22 cellular contexts compared by ENCODE assay signal in the genomic region with DNA sequence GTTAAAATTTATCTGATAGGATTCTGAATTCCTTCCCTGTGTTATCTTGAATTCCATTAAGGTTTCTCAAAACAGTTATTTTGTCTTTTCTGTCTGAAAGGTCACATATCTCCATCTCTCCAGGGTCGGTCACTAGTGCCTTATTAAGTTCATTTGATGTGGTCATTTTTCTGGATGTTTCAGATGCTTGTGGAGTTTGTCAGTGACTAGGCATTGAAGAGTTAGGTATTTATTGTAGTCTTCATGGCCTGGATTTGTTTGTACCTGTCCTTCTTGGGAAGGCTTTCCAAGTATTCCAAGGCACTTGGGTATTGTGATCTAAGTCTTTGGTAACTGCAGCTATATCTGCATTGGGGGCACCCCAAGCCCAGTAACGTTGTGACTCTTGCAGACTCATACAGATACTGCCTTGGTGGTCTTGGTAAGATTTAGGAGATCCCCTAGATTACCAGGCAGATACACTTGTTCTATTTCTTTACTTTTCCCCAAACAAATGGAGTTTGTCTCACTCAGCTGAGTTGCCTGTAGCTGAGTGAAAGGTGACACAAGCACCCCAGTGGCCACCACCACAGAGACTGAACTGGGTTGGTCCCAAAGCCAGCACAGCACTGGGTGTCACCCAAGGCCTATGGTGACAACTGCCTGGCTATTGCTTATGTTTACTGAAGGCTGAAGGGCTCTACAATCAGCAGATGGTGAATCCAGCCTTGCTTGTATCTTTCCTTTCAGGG. TPM values are rescaled to one million over a fixed set of nuclear protein-coding genes. Genes with fewer than 3 reads are reported as not detected.
DNase-seq lines count a peak whose midpoint lies in the region; ATAC-seq, FAIRE-seq and TF ChIP-seq lines count a peak whose summit lies in the region.
"Had no signal": no experiment of that assay in that cellular context is flagged by ENCODE, and none has a peak within 500 bp of the region (broad histone marks: within the 10 kb centered on the region; RNA-seq: fewer than 3 reads in every experiment).

No MANE protein-coding gene starts in this region.

- peak in 1 of 2 experiments; percentile 32; a peak in 1 of 4 replicates for TF ChIP-seq EP300 in SK-N-SH (IDR thresholded peaks at IDR 0.05; ENCODE audit: borderline replicate concordance in 1 of 2, low read depth in 1 of 2, low read length in 1 of 2)

- H3K4me2 ChIP-seq in SK-N-SH (no peak overlapping the region), keratinocyte (ENCODE audit: control insufficient read depth, extremely low read depth, insufficient read depth, low read depth, low read length) (peak overlapping the region; percentile 3)

- no peak overlapping the region for H3K4me3 Mint-ChIP-seq in activated T-cell treated with anti-CD3 and anti-CD28 coated beads, Interleukin-2, amount 50 U/mL, for 72 hours
- H3K4me3 Mint-ChIP-seq in stimulated activated naive CD8-positive, alpha-beta T cell treated with anti-CD3 and anti-CD28 coated beads, Interleukin-15, amount 100 ng/mL, for 72 hours = no peak overlapping the region
- H3K4me3 Mint-ChIP-seq: CD4-positive, CD25-positive, alpha-beta regulatory T cell; dendritic cell treated with granulocyte-macrophage colony-stimulating factor and Interleukin-4, amounts not matched to agents 40 ng/mL and 50 ng/mL, for 4 days; type B pancreatic cell had no signal

- no peaks in the 10 kb centered on the region for H3K27me3 ChIP-seq in SK-N-SH (ENCODE audit: insufficient read depth)
- H3K27me3 ChIP-seq in keratinocyte (ENCODE audit: control insufficient read depth, extremely low read depth, insufficient read depth, low read length) = no peaks in the 10 kb centered on the region
- H3K27me3 ChIP-seq: gastroesophageal sphincter, SJSA1 had no signal

- peak; percentile 26 to 27 for DNase-seq in activated T-cell treated with anti-CD3 and anti-CD28 coated beads, Interleukin-2, amount 50 U/mL, for 72 hours
- DNase-seq in activated T-cell treated with anti-CD3 and anti-CD28 coated beads for 4 hours (no peak), SK-N-SH (no peak), keratinocyte (ENCODE audit: low read depth, low spot score) (no peak), NCI-H1694 treated with DMSO at 0.1 percent for 48 hours (lab: John Stamatoyannopoulos, UW) (no peak)
- no peak for DNase-seq in stimulated activated naive CD8-positive, alpha-beta T cell treated with anti-CD3 and anti-CD28 coated beads, Interleukin-15, amount 100 ng/mL, for 72 hours
- DNase-seq: activated CD4-positive, CD25-positive, alpha-beta regulatory T cell treated with anti-CD3 and anti-CD28 coated beads, Interleukin-2, amount 50 U/mL, for 72 hours; CD4-positive, CD25-positive, alpha-beta regulatory T cell; mesenchymal stem cell; NCI-H2081; NCI-H524 treated with DMSO at 0.1 percent for 48 hours; stimulated activated CD4-positive, alpha-beta T cell treated with anti-CD3 and anti-CD28 coated beads, Interleukin-15, amount 100 ng/mL, for 24 hours; stimulated activated naive CD4-positive, alpha-beta T cell treated with Interleukin-2 at 50 U/mL for 16 hours; T-helper 9 cell had no signal

- H3K36me3 ChIP-seq in SK-N-SH (replicated peaks in 1 of 2; ENCODE audit: control insufficient read depth in 1 of 2, insufficient read depth in 2 of 2, low read length in 1 of 2) (no peaks in the 10 kb centered on the region), keratinocyte (ENCODE audit: control insufficient read depth in 2 of 2, extremely low read depth in 1 of 2, insufficient read depth in 2 of 2, low read length in 2 of 2) (no peaks in the 10 kb centered on the region)
- H3K36me3 ChIP-seq: gastroesophageal sphincter, SJSA1 had no signal

- H3K4me3 ChIP-seq in SK-N-SH (ENCODE audit: low read depth in 2 of 2, low read length in 1 of 2) (no peak overlapping the region), keratinocyte (ENCODE audit: control insufficient read depth in 2 of 3, extremely low read depth in 1 of 3, insufficient read depth in 2 of 3, low read depth in 1 of 3, low read length in 3 of 3) (no peak overlapping the region)
- H3K4me3 ChIP-seq: gastroesophageal sphincter, SJSA1 had no signal

- H3K4me1 ChIP-seq in SK-N-SH (ENCODE audit: control insufficient read depth in 1 of 2, insufficient read depth in 2 of 2, low read depth in 1 of 2, low read length in 1 of 2) = no peaks in the 10 kb centered on the region; a peak in 1 of 4 replicates
- peaks cover 32% of the 10 kb centered on the region for H3K4me1 ChIP-seq in keratinocyte (ENCODE audit: control insufficient read depth, extremely low read depth, insufficient read depth, low read length)
- H3K4me1 ChIP-seq: gastroesophageal sphincter had no signal

- H3K9me3 Mint-ChIP-seq in activated T-cell treated with anti-CD3 and anti-CD28 coated beads, Interleukin-2, amount 50 U/mL, for 72 hours = peaks cover 3% of the 10 kb centered on the region in 2 donors
- H3K9me3 Mint-ChIP-seq in stimulated activated naive CD8-positive, alpha-beta T cell treated with anti-CD3 and anti-CD28 coated beads, Interleukin-15, amount 100 ng/mL, for 72 hours = peaks cover 9 to 13% of the 10 kb centered on the region in 2 donors
- H3K9me3 Mint-ChIP-seq: dendritic cell treated with granulocyte-macrophage colony-stimulating factor and Interleukin-4, amounts not matched to agents 40 ng/mL and 50 ng/mL, for 4 days had no signal

- H3K79me2 ChIP-seq in SK-N-SH (ENCODE audit: insufficient read depth) = no peaks in the 10 kb centered on the region
- no peaks in the 10 kb centered on the region for H3K79me2 ChIP-seq in keratinocyte (ENCODE audit: control insufficient read depth, insufficient read depth, low read length)

- H3K36me3 Mint-ChIP-seq in activated T-cell treated with anti-CD3 and anti-CD28 coated beads, Interleukin-2, amount 50 U/mL, for 72 hours (ENCODE audit: insufficient read depth in 2 of 2) = peaks cover 4 to 10% of the 10 kb centered on the region in 2 donors
- H3K36me3 Mint-ChIP-seq: CD4-positive, CD25-positive, alpha-beta regulatory T cell; type B pancreatic cell had no signal

- TF ChIP-seq CTCF in SK-N-SH (IDR thresholded peaks at IDR 0.05) (no peak), keratinocyte (optimal IDR thresholded peaks at IDR 0.05 in 1 of 3, IDR thresholded peaks at IDR 0.05 in 1 of 3, conservative IDR thresholded peaks at IDR 0.05 in 1 of 3; ENCODE audit: extremely low read depth in 1 of 3, insufficient read depth in 2 of 3, low read length in 3 of 3) (no peak)

- H3K9me3 ChIP-seq in SK-N-SH (no peaks in the 10 kb centered on the region), keratinocyte (ENCODE audit: control insufficient read depth, low read depth, low read length) (no peaks in the 10 kb centered on the region)
- H3K9me3 ChIP-seq: gastroesophageal sphincter, SJSA1 had no signal

- CTCF ChIA-PET in SK-N-SH (lab: Yijun Ruan, JAX) = interaction anchor here (0.5 kb wide), 1 partner anchor 18 kb away, joined by 3 read pairs; no protein-coding TSS in a partner anchor

- no peak for TF ChIP-seq RAD21 in SK-N-SH (IDR thresholded peaks at IDR 0.05; ENCODE audit: low read length)

- FAIRE-seq in keratinocyte (lab: Jason Lieb, UNC) = peak; percentile 79

- H3K9me2 ChIP-seq in SK-N-SH = no peaks in the 10 kb centered on the region

- peaks cover 14% of the 10 kb centered on the region for H3K4me1 Mint-ChIP-seq in activated T-cell treated with anti-CD3 and anti-CD28 coated beads, Interleukin-2, amount 50 U/mL, for 72 hours (ENCODE audit: low read depth)
- no peaks in the 10 kb centered on the region for H3K4me1 Mint-ChIP-seq in stimulated activated naive CD8-positive, alpha-beta T cell treated with anti-CD3 and anti-CD28 coated beads, Interleukin-15, amount 100 ng/mL, for 72 hours
- H3K4me1 Mint-ChIP-seq: CD4-positive, CD25-positive, alpha-beta regulatory T cell had no signal

- H2AFZ ChIP-seq in SK-N-SH (ENCODE audit: low read depth) (no peak overlapping the region), keratinocyte (ENCODE audit: control insufficient read depth, low read length) (no peak overlapping the region)

- H3K9ac ChIP-seq in SK-N-SH = no peak overlapping the region
- no peak overlapping the region for H3K9ac ChIP-seq in keratinocyte (ENCODE audit: control insufficient read depth, extremely low read depth, insufficient read depth, low read length)

- H3K27me3 Mint-ChIP-seq in activated T-cell treated with anti-CD3 and anti-CD28 coated beads, Interleukin-2, amount 50 U/mL, for 72 hours (ENCODE audit: low read depth) = peaks cover 36% of the 10 kb centered on the region
- H3K27me3 Mint-ChIP-seq in stimulated activated naive CD8-positive, alpha-beta T cell treated with anti-CD3 and anti-CD28 coated beads, Interleukin-15, amount 100 ng/mL, for 72 hours = peaks cover 57% of the 10 kb centered on the region
- H3K27me3 Mint-ChIP-seq: dendritic cell treated with granulocyte-macrophage colony-stimulating factor and Interleukin-4, amounts not matched to agents 40 ng/mL and 50 ng/mL, for 4 days; type B pancreatic cell had no signal

- no peak overlapping the region for H3K27ac Mint-ChIP-seq in activated T-cell treated with anti-CD3 and anti-CD28 coated beads, Interleukin-2, amount 50 U/mL, for 72 hours
- no peak overlapping the region for H3K27ac Mint-ChIP-seq in stimulated activated naive CD8-positive, alpha-beta T cell treated with anti-CD3 and anti-CD28 coated beads, Interleukin-15, amount 100 ng/mL, for 72 hours
- H3K27ac Mint-ChIP-seq: CD4-positive, CD25-positive, alpha-beta regulatory T cell; dendritic cell treated with granulocyte-macrophage colony-stimulating factor and Interleukin-4, amounts not matched to agents 40 ng/mL and 50 ng/mL, for 4 days; type B pancreatic cell had no signal

- H3K9me1 ChIP-seq in keratinocyte (ENCODE audit: control insufficient read depth, extremely low read depth, insufficient read depth, low read length) = no peaks in the 10 kb centered on the region

- peaks cover 22% of the 10 kb centered on the region for H3F3A ChIP-seq in SK-N-SH (replicated peaks; ENCODE audit: insufficient read depth)

- peak; percentile 93 to 94 for ATAC-seq in activated T-cell treated with anti-CD3 and anti-CD28 coated beads, Interleukin-2, amount 50 U/mL, for 72 hours (replicated peaks in 1 of 2)
- ATAC-seq in stimulated activated naive CD8-positive, alpha-beta T cell treated with anti-CD3 and anti-CD28 coated beads, Interleukin-15, amount 100 ng/mL, for 72 hours = peak; percentile 75
- ATAC-seq in GM18511 (IDR thresholded peaks at IDR 0.05; ENCODE audit: unreplicated experiment) (no peak), HG03039 (IDR thresholded peaks at IDR 0.05; ENCODE audit: unreplicated experiment) (no peak)
- ATAC-seq: gastroesophageal sphincter had no signal

- 17% methylated on average over 2 of the region's 2 CpGs for WGBS in SK-N-SH (ENCODE audit: low lambda C conversion rate)

- no peaks in the 10 kb centered on the region for H4K20me1 ChIP-seq in SK-N-SH (ENCODE audit: insufficient read depth)
- no peaks in the 10 kb centered on the region for H4K20me1 ChIP-seq in keratinocyte (ENCODE audit: control insufficient read depth, extremely low read depth, insufficient read depth, low read length)

- dilution Hi-C loops in keratinocyte (cut with MboI; ENCODE audit: extremely low pct_ligation_motif_present, low sequenced_read_pairs) = no loop called here

- H3K27ac ChIP-seq in SK-N-SH (ENCODE audit: low read depth in 2 of 2, low read length in 1 of 2) (no peak overlapping the region), keratinocyte (ENCODE audit: control insufficient read depth, insufficient read depth, low read length) (no peak overlapping the region)
- H3K27ac ChIP-seq: gastroesophageal sphincter, SJSA1 had no signal

- POLR2A ChIA-PET in SK-N-SH (lab: Yijun Ruan, JAX) = no interaction called here

RNA-seq across cellular contexts. Expression of gene SLC27A2, which starts 18.8 kb away (rescaled TPM):
- total RNA-seq in activated T-cell treated with anti-CD3 and anti-CD28 coated beads, Interleukin-2, amount 50 U/mL, for 72 hours = 10 to 100 TPM; 27.6 to 33.5 TPM
- polyA plus RNA-seq in SK-N-SH (2012; rRNA removed) (0.49 and 0.65 TPM in 2 replicates), keratinocyte (0.15 to 0.34 TPM (median 0.31 TPM) in 3 replicates)
- polyA plus RNA-seq in SK-N-SH (2012; cell fraction: cytosol; rRNA removed) = 0.35 and 0.42 TPM in 2 replicates
- polyA plus RNA-seq in SK-N-SH (2012; cell fraction: nucleus; rRNA removed) = 0.18 and 0.57 TPM in 2 replicates
- 1.8 TPM for polyA plus RNA-seq in keratinocyte (2011; ENCODE audit: low read depth)
- 0.17 and 0.49 TPM in 2 replicates for polyA plus RNA-seq in keratinocyte (2011; cell fraction: cytosol; rRNA removed)
- polyA plus RNA-seq in keratinocyte (2011; cell fraction: nucleus; rRNA removed) = 0.33 and 0.98 TPM in 2 replicates
- 0.19 and 1.6 TPM in 2 replicates for polyA plus RNA-seq in keratinocyte (2012; ENCODE audit: low replicate concordance)
- polyA minus RNA-seq in keratinocyte = 0.16 to 0.20 TPM in 2 of 3 replicates, not detected in the other
- polyA minus RNA-seq in keratinocyte (2011; cell fraction: cytosol; rRNA and poly(A)+ RNA removed) = 2.7 TPM
- polyA minus RNA-seq in keratinocyte (2011; cell fraction: nucleus; rRNA and poly(A)+ RNA removed) = 0.85 and 1.9 TPM in 2 replicates
- total RNA-seq: OCI-LY7, pulmonary artery endothelial cell had no signal

RNA-seq across cellular contexts. Expression of gene ATP8B4, which starts 44.1 kb away (rescaled TPM):
- total RNA-seq in activated T-cell treated with anti-CD3 and anti-CD28 coated beads, Interleukin-2, amount 50 U/mL, for 72 hours = 10 to 100 TPM; 14.0 to 21.3 TPM
- polyA plus RNA-seq in SK-N-SH (2012; rRNA removed) = 0.03 TPM in 1 of 2 replicates, not detected in the other
- polyA plus RNA-seq in SK-N-SH (2012; cell fraction: cytosol; rRNA removed) = 0.01 TPM in 1 of 2 replicates, not detected in the other
- 0.17 and 0.19 TPM in 2 replicates for polyA plus RNA-seq in SK-N-SH (2012; cell fraction: nucleus; rRNA removed)
- 0.03 to 0.15 TPM (median 0.05 TPM) in 3 replicates for polyA plus RNA-seq in keratinocyte
- polyA plus RNA-seq in keratinocyte (2011; ENCODE audit: low read depth) = not detected
- 0.11 TPM in 1 of 2 replicates, not detected in the other for polyA plus RNA-seq in keratinocyte (2011; cell fraction: cytosol; rRNA removed)
- 0.05 and 0.24 TPM in 2 replicates for polyA plus RNA-seq in keratinocyte (2011; cell fraction: nucleus; rRNA removed)
- 0.06 TPM in 1 of 2 replicates, not detected in the other for polyA plus RNA-seq in keratinocyte (2012; ENCODE audit: low replicate concordance)
- 1.7 TPM in 1 of 3 replicates, not detected in the others for polyA minus RNA-seq in keratinocyte
- polyA minus RNA-seq in keratinocyte (2011; cell fraction: cytosol; rRNA and poly(A)+ RNA removed) = not detected
- polyA minus RNA-seq in keratinocyte (2011; cell fraction: nucleus; rRNA and poly(A)+ RNA removed) = 0.31 TPM in 1 of 2 replicates, not detected in the other
- total RNA-seq: OCI-LY7, pulmonary artery endothelial cell had no signal
- polyA plus RNA-seq: CD4-positive, CD25-positive, alpha-beta regulatory T cell had no signal

Comparison
In these comparisons a context has a peak if more than half of its experiments do, and no peak if none do; other contexts are left out.
1. DNase-seq: peak in activated T-cell treated with anti-CD3 and anti-CD28 coated beads, Interleukin-2, amount 50 U/mL, for 72 hours (2 of 2); none in activated T-cell treated with anti-CD3 and anti-CD28 coated beads for 4 hours (single experiment), SK-N-SH (single experiment), keratinocyte (single experiment), stimulated activated naive CD8-positive, alpha-beta T cell treated with anti-CD3 and anti-CD28 coated beads, Interleukin-15, amount 100 ng/mL, for 72 hours (0 of 2) and NCI-H1694 treated with DMSO at 0.1 percent for 48 hours (single experiment).
2. ATAC-seq: peak in activated T-cell treated with anti-CD3 and anti-CD28 coated beads, Interleukin-2, amount 50 U/mL, for 72 hours (2 of 2) and stimulated activated naive CD8-positive, alpha-beta T cell treated with anti-CD3 and anti-CD28 coated beads, Interleukin-15, amount 100 ng/mL, for 72 hours (single experiment); none in GM18511 (single experiment) and HG03039 (single experiment).